In the genomic region with DNA sequence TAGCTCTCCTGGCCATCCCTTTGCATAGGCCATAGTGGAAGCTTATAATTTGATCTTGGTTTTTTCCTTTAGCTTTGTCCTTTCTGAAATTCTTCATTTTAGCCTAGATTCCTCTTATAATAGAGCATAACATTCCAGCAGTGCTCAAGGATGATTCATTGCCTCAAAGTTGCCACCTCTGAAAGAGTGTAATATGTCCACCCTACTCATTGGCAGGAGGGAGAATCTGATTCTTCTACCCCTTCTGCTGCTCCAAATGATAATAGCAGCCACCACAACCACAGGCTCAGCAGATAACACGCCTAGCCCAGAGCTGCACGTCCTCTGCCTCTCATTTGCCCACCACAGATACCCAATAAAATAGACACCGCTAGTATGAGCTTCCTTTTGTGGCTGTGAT, we compare ENCODE assay signal across 19 cellular contexts.
DNase-seq lines count a peak whose midpoint lies in the region.
"Had no signal": no experiment of that assay in that cellular context is flagged by ENCODE, and none has a peak within 500 bp of the region (broad histone marks: within the 10 kb centered on the region; RNA-seq: fewer than 3 reads in every experiment).

No MANE protein-coding gene starts in this region.

- DNase-seq in EH (ENCODE audit: low read depth) (peak; percentile 86), M059J (ENCODE audit: low read depth) (peak; percentile 66), dedifferentiated amniotic fluid mesenchymal stem cell (ENCODE audit: extremely low spot score) (peak; percentile 52), renal cortical epithelial cell (ENCODE audit: low read depth) (peak; percentile 13), NCI-H2227 (lab: John Stamatoyannopoulos, UW; ENCODE audit: unreplicated experiment) (no peak), posterior cingulate gyrus (no peak), DMS114 treated with DMSO at 0.1 percent for 48 hours (lab: John Stamatoyannopoulos, UW; ENCODE audit: unreplicated experiment) (no peak), NOMO-1 (lab: John Stamatoyannopoulos, UW; ENCODE audit: unreplicated experiment in 2 of 2) (no peak)
- DNase-seq: activated CD4-positive, alpha-beta T cell treated with anti-CD3 and anti-CD28 coated beads, Interleukin-2, amount 50 U/mL, for 4 hours; activated T-cell treated with anti-CD3 and anti-CD28 coated beads, Interleukin-2, amount 50 U/mL, for 24 hours; effector CD4-positive, alpha-beta T cell; NCI-H187; NCI-H446; nephron progenitor cell; NK-92 treated with Interleukin-12 subunit alpha and Interleukin-12 subunit beta, amount 100 ng/mL, for 24 hours; stimulated activated CD4-positive, alpha-beta T cell treated with anti-CD3 and anti-CD28 coated beads, Interleukin-4, amount 100 ng/mL, for 24 hours; substantia nigra; T-helper 1 cell; uterus had no signal

- intact Hi-C loops in posterior cingulate gyrus (cut with DNase I) = no loop called here

Comparison
In these comparisons a context has a peak if more than half of its experiments do, and no peak if none do; other contexts are left out.
1. DNase-seq: peak in EH (single experiment), M059J (single experiment), dedifferentiated amniotic fluid mesenchymal stem cell (single experiment) and renal cortical epithelial cell (single experiment); none in NCI-H2227 (single experiment), posterior cingulate gyrus (0 of 10), DMS114 treated with DMSO at 0.1 percent for 48 hours (single experiment) and NOMO-1 (0 of 2).